Comparison of ENCODE assay signal across 17 cellular contexts in genomic region chr5:116274251-116274650, GRCh38.
DNase-seq lines count a peak whose midpoint lies in the region; ATAC-seq and TF ChIP-seq lines count a peak whose summit lies in the region.
"Had no signal": no experiment of that assay in that cellular context is flagged by ENCODE, and none has a peak within 500 bp of the region (broad histone marks: within the 10 kb centered on the region; RNA-seq: fewer than 3 reads in every experiment).

No MANE protein-coding gene starts in this region.

- TF ChIP-seq POLR2A in stomach (IDR thresholded peaks at IDR 0.05), result no peak

- H3K4me3 ChIP-seq in LNCaP clone FGC (ENCODE audit: low read depth, low read length) (0 out of 2 replicates have a peak overlapping the region, but pooled peaks have one; percentile 5), mesenchymal stem cell (ENCODE audit: insufficient read depth in 1 of 2, low read depth in 1 of 2, low read length in 2 of 2) (no peak overlapping the region), stomach (no peak overlapping the region)

- H2AFZ ChIP-seq in mesenchymal stem cell (ENCODE audit: low read depth, low read length), result no peak overlapping the region

- no peak overlapping the region for H2BK120ac ChIP-seq in mesenchymal stem cell (ENCODE audit: low read depth, low read length)

- DNase-seq in LNCaP clone FGC (ENCODE audit: low read depth), result no peak
- DNase-seq in cerebellum (ENCODE audit: low spot score), result peak; percentile 5
- DNase-seq in mesenchymal stem cell, result no peak
- DNase-seq in stomach, result no peak
- DNase-seq in cortex of kidney (lab: John Stamatoyannopoulos, UW), result no peak
- DNase-seq: ACHN; BE2C; CD4-positive, CD25-positive, alpha-beta regulatory T cell; CD8-positive, alpha-beta memory T cell; COR-L47; DMS 273 treated with DMSO at 0.1 percent for 48 hours; DMS53; DND-41; EL; H9 had no signal

- H3K27ac ChIP-seq in 22Rv1, result peak overlapping the region; percentile 71
- no peak overlapping the region for H3K27ac ChIP-seq in mesenchymal stem cell (ENCODE audit: low read length, poor library complexity, severe bottlenecking)
- no peak overlapping the region for H3K27ac ChIP-seq in stomach

- H3K9ac ChIP-seq in mesenchymal stem cell (ENCODE audit: low read length), result no peak overlapping the region

- no peak overlapping the region for H3K4ac ChIP-seq in mesenchymal stem cell (ENCODE audit: low read depth in 1 of 2, low read length in 2 of 2)

- H2AK5ac ChIP-seq in mesenchymal stem cell (ENCODE audit: low read length, severe bottlenecking), result peak overlapping the region; percentile 92

- no peak overlapping the region for H3K23ac ChIP-seq in mesenchymal stem cell (ENCODE audit: low read length in 2 of 2)

- no peak for TF ChIP-seq EP300 in stomach (IDR thresholded peaks at IDR 0.05)

- no peak overlapping the region for H2BK15ac ChIP-seq in mesenchymal stem cell (ENCODE audit: low read depth, poor library complexity, severe bottlenecking)

- intact Hi-C loops in stomach (cut with DNase I; ENCODE audit: low total_unique reads), result no loop called here

- no peaks in the 10 kb centered on the region for H3K36me3 ChIP-seq in mesenchymal stem cell (ENCODE audit: control insufficient read depth in 1 of 2, insufficient read depth in 2 of 2, low read depth in 1 of 2, low read length in 2 of 2)
- peaks cover 0 to 3% (median 0%) of the 10 kb centered on the region in 4 donors for H3K36me3 ChIP-seq in stomach
- H3K36me3 ChIP-seq: BE2C had no signal

- no peak overlapping the region for H3K18ac ChIP-seq in mesenchymal stem cell (ENCODE audit: low read depth in 1 of 2, low read length in 2 of 2)

- H3K4me1 ChIP-seq in mesenchymal stem cell (ENCODE audit: control insufficient read depth, insufficient read depth, low read depth, low read length) (no peaks in the 10 kb centered on the region), stomach (peaks cover 0 to 7% (median 2%) of the 10 kb centered on the region in 4 donors)

- H3K79me1 ChIP-seq in mesenchymal stem cell (replicated peaks; ENCODE audit: low read length, poor library complexity, severe bottlenecking), result no peaks in the 10 kb centered on the region

- no peak overlapping the region for H2BK12ac ChIP-seq in mesenchymal stem cell (ENCODE audit: low read length in 2 of 2)

- no peak overlapping the region for H2BK5ac ChIP-seq in mesenchymal stem cell (ENCODE audit: low read depth, low read length, poor library complexity, severe bottlenecking)

- no peak overlapping the region for H4K91ac ChIP-seq in mesenchymal stem cell (ENCODE audit: low read length)

- no peak overlapping the region for H3K14ac ChIP-seq in mesenchymal stem cell (ENCODE audit: low read length in 2 of 2)

- TF ChIP-seq CTCF in 22Rv1 (IDR thresholded peaks at IDR 0.05) (no peak), LNCaP clone FGC (IDR thresholded peaks at IDR 0.05; ENCODE audit: control insufficient read depth, extremely low read depth, insufficient read depth) (no peak), stomach (IDR thresholded peaks at IDR 0.05) (no peak)

- H4K8ac ChIP-seq in mesenchymal stem cell (ENCODE audit: low read length), result no peak overlapping the region

- peaks cover 36% of the 10 kb centered on the region for H3K9me3 ChIP-seq in mesenchymal stem cell (ENCODE audit: control insufficient read depth, low read length)
- H3K9me3 ChIP-seq in stomach, result peaks cover 0 to 23% (median 14%) of the 10 kb centered on the region in 4 donors
- H3K9me3 ChIP-seq: BE2C had no signal

- ATAC-seq in HG02973 (IDR thresholded peaks at IDR 0.05; ENCODE audit: unreplicated experiment), result no peak

- WGBS in mesenchymal stem cell, result 87% methylated on average over 1 of the region's 1 CpG
- 72 to 85% (median 84%) methylated on average over 1 of the region's 1 CpG for WGBS in stomach, 5 donors

- H3K27me3 ChIP-seq in mesenchymal stem cell (ENCODE audit: control insufficient read depth in 1 of 2, insufficient read depth in 1 of 2, low read length in 2 of 2), result no peaks in the 10 kb centered on the region
- no peaks in the 10 kb centered on the region for H3K27me3 ChIP-seq in stomach
- H3K27me3 ChIP-seq: BE2C had no signal

- H3K4me2 ChIP-seq in mesenchymal stem cell (ENCODE audit: low read length, poor library complexity, severe bottlenecking), result no peak overlapping the region
